1 cellular context compared by ENCODE assay signal in genomic region chr16:88323041-88323440, GRCh38.
TF ChIP-seq lines count a peak whose summit lies in the region.

No MANE protein-coding gene starts in this region.

TF ChIP-seq in IMR-90, 13 proteins besides CTCF, POLR2A, EP300 and RAD21 (continued from another document):
- TF ChIP-seq USF2 (IDR thresholded peaks at IDR 0.05; ENCODE audit: low read depth, low read length) (no peak), FOS (IDR thresholded peaks at IDR 0.05; ENCODE audit: low read depth, low read length) (no peak), MXI1 (IDR thresholded peaks at IDR 0.05; ENCODE audit: borderline replicate concordance, low read depth, low read length) (no peak), ELK1 (IDR thresholded peaks at IDR 0.05; ENCODE audit: borderline replicate concordance, low read depth, low read length) (no peak), MAZ (IDR thresholded peaks at IDR 0.05; ENCODE audit: borderline replicate concordance, low read depth, low read length) (no peak), CHD1 (IDR thresholded peaks at IDR 0.05; ENCODE audit: low read depth, low read length) (no peak), MAFK (IDR thresholded peaks at IDR 0.05; ENCODE audit: low read depth, low read length) (no peak), NFE2L2 (IDR thresholded peaks at IDR 0.05; ENCODE audit: low read depth, low read length) (no peak), CEBPB (IDR thresholded peaks at IDR 0.05; ENCODE audit: low read depth, low read length) (no peak)
